ENCODE assay signal across 8 cellular contexts in the genomic region with DNA sequence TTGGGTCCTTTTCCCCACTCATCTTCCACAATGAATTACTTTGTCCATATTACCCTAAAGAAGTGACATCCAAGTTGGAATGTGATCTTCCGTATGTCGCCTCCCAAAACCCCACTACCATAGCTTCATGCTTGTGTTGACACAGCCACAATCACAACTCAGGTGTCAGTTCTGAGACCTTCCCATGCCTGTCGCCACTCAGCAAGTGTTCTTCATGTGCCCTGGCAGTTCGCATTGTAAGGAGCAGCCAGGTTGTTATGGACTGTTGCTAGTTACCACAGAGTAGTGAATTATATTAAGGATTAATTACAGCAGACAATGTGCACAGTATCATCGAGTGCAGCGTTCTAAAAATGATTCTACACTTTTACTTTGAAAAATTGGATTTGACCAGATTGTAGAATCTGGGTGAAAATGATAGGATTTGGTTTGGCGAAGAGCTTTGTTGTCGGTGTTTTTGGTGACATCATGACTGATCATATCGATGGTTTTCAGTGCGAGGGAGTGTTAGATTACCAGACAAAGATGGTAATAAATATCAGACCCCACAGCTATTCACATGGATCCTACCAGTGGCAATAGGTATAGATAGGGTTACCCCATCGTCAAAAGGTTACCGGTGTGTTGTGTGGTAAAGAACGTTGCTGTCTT. TPM values are rescaled to one million over a fixed set of nuclear protein-coding genes. Genes with fewer than 3 reads are reported as not detected.
A peak's percentile ranks its signal among the peaks of the same experiment; 100 is the strongest.
DNase-seq lines count a peak whose midpoint lies in the region; ATAC-seq and TF ChIP-seq lines count a peak whose summit lies in the region.
"Had no signal": no experiment of that assay in that cellular context is flagged by ENCODE, and none has a peak within 500 bp of the region (broad histone marks: within the 10 kb centered on the region; RNA-seq: fewer than 3 reads in every experiment).

No MANE protein-coding gene starts in this region.

- H3K27me3 Mint-ChIP-seq in HFFc6 (ENCODE audit: insufficient read depth): peaks cover 7% of the 10 kb centered on the region
- H3K27me3 Mint-ChIP-seq in activated B cell treated with CpG ODN at 0.5 μM for 24 hours: no peaks in the 10 kb centered on the region

- TF ChIP-seq CTCF in HFFc6 (IDR thresholded peaks at IDR 0.05) (no peak), activated B cell treated with CpG ODN at 0.5 μM for 24 hours (IDR thresholded peaks at IDR 0.05) (no peak), heart right ventricle (IDR thresholded peaks at IDR 0.05) (no peak), retinal pigment epithelial cell (conservative IDR thresholded peaks at IDR 0.05; ENCODE audit: low read depth, low read length) (no peak)

- peak overlapping the region in 8 of 10 donors; percentile 28 to 97 (median 96) for H3K27ac ChIP-seq in heart right ventricle

- CTCF ChIA-PET in activated B cell treated with CpG ODN at 0.5 μM for 24 hours (lab: Charles Lee): no interaction called here

- peaks cover 0 to under 1% (median 0%) of the 10 kb centered on the region in 9 donors for H3K36me3 ChIP-seq in heart right ventricle

- no peak for ATAC-seq in activated B cell treated with CpG ODN at 0.5 μM for 24 hours (ENCODE audit: low read depth)
- ATAC-seq in heart right ventricle: peak in 2 of 8 donors; percentile 39 to 60
- ATAC-seq in HG02759 (IDR thresholded peaks at IDR 0.05; ENCODE audit: unreplicated experiment): no peak
- ATAC-seq in HG02852 (IDR thresholded peaks at IDR 0.05; ENCODE audit: unreplicated experiment): no peak

- H3K4me1 ChIP-seq in heart right ventricle: peaks cover 13 to 68% (median 58%) of the 10 kb centered on the region in 9 donors

- intact Hi-C loops in activated B cell treated with CpG ODN at 0.5 μM for 24 hours (cut with micrococcal nuclease) (no loop called here), heart right ventricle (cut with DNase I) (no loop called here)

- H3K4me3 Mint-ChIP-seq in HFFc6: peak overlapping the region; percentile 91
- peak overlapping the region; percentile 94 for H3K4me3 Mint-ChIP-seq in activated B cell treated with CpG ODN at 0.5 μM for 24 hours

- H3K9me3 ChIP-seq in heart right ventricle: no peaks in the 10 kb centered on the region

- POLR2A ChIA-PET in activated B cell treated with CpG ODN at 0.5 μM for 24 hours (lab: Charles Lee): interaction anchor here (0.6 kb wide), 1 partner anchor 132 kb away, joined by 4 read pairs; no protein-coding TSS in a partner anchor

- H3K4me3 ChIP-seq in heart right ventricle (peak overlapping the region in 6 of 10 donors; percentile 77 to 89 (median 84)), retinal pigment epithelial cell (ENCODE audit: low read length) (peak overlapping the region; percentile 78)

- H3K36me3 Mint-ChIP-seq in HFFc6 (ENCODE audit: low read depth): no peaks in the 10 kb centered on the region
- peaks cover 18% of the 10 kb centered on the region for H3K36me3 Mint-ChIP-seq in activated B cell treated with CpG ODN at 0.5 μM for 24 hours (ENCODE audit: low read depth)

- no peak for DNase-seq in HFFc6
- DNase-seq in activated B cell treated with CpG ODN at 0.5 μM for 24 hours: no peak
- DNase-seq in heart right ventricle: no peak
- DNase-seq in retinal pigment epithelial cell (ENCODE audit: low read depth): no peak
- no peak for DNase-seq in amygdala (lab: John Stamatoyannopoulos, UW)
- DNase-seq: NCI-H2227 treated with DMSO at 0.1 percent for 48 hours had no signal

- H3K4me1 Mint-ChIP-seq in HFFc6 (ENCODE audit: low read depth) (peaks cover 54% of the 10 kb centered on the region), activated B cell treated with CpG ODN at 0.5 μM for 24 hours (peaks cover 60% of the 10 kb centered on the region)

- 57 to 70% methylated on average over 13 of the region's 13 CpGs for WGBS in heart right ventricle, 2 donors

- H3K27ac Mint-ChIP-seq in HFFc6 (peak overlapping the region; percentile 23; the same call in 1 of the 2 replicates), activated B cell treated with CpG ODN at 0.5 μM for 24 hours (peak overlapping the region; percentile 26)

- no peaks in the 10 kb centered on the region for H3K9me3 Mint-ChIP-seq in HFFc6
- H3K9me3 Mint-ChIP-seq in activated B cell treated with CpG ODN at 0.5 μM for 24 hours: no peaks in the 10 kb centered on the region

- H3K27me3 ChIP-seq in heart right ventricle: no peaks in the 10 kb centered on the region

RNA-seq across cellular contexts. Expression of a gene that starts 1.7 kb away (rescaled TPM):
- total RNA-seq in HFFc6 (2021; fragmentation: NEBNext Ultra II Directional; extraction: Animal tissue kit (Norgen Biotek cat#: 25700)): 10 to 100 TPM; 15.7 to 21.9 (median 18.1) TPM
- total RNA-seq in activated B cell treated with CpG ODN at 0.5 μM for 24 hours (46.7 and 53.4 TPM in 2 replicates), heart right ventricle (10 to 100 TPM; 56.2 to 83.5 (median 69.4) TPM)
- 10 to 100 TPM; 11.7 to 68.4 TPM for polyA plus RNA-seq in heart right ventricle
